Comparison of ENCODE assay signal across 3 cellular contexts in genomic region chr5:112005533-112005926, GRCh38.
TF ChIP-seq lines count a peak whose summit lies in the region.

No MANE protein-coding gene starts in this region.

TF ChIP-seq in SK-N-SH, 30 proteins besides CTCF, POLR2A, EP300 and RAD21 (continues in another document):
- TF ChIP-seq POLR2AphosphoS5 (IDR thresholded peaks at IDR 0.05; ENCODE audit: low read depth, low read length) (no peak), IRF3 (IDR thresholded peaks at IDR 0.05; ENCODE audit: low read depth, low read length) (no peak), GATA2 (CRISPR knock-in tag; IDR thresholded peaks at IDR 0.05) (no peak), SMC3 (IDR thresholded peaks at IDR 0.05; ENCODE audit: low read depth, low read length) (no peak), MEF2A (IDR thresholded peaks at IDR 0.05; ENCODE audit: borderline replicate concordance, low read depth) (no peak), USF2 (IDR thresholded peaks at IDR 0.05; ENCODE audit: borderline replicate concordance, low read depth, low read length) (no peak), GABPA (IDR thresholded peaks at IDR 0.05; ENCODE audit: low read depth) (no peak), FOXJ3 (CRISPR knock-in tag; IDR thresholded peaks at IDR 0.05) (no peak)
- TF ChIP-seq, protein P1, sequence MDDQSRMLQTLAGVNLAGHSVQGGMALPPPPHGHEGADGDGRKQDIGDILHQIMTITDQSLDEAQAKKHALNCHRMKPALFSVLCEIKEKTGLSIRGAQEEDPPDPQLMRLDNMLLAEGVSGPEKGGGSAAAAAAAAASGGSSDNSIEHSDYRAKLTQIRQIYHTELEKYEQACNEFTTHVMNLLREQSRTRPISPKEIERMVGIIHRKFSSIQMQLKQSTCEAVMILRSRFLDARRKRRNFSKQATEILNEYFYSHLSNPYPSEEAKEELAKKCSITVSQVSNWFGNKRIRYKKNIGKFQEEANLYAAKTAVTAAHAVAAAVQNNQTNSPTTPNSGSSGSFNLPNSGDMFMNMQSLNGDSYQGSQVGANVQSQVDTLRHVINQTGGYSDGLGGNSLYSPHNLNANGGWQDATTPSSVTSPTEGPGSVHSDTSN (IDR thresholded peaks at IDR 0.05), result peak; percentile 58
- TF ChIP-seq, protein P2, sequence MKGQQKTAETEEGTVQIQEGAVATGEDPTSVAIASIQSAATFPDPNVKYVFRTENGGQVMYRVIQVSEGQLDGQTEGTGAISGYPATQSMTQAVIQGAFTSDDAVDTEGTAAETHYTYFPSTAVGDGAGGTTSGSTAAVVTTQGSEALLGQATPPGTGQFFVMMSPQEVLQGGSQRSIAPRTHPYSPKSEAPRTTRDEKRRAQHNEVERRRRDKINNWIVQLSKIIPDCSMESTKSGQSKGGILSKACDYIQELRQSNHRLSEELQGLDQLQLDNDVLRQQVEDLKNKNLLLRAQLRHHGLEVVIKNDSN (IDR thresholded peaks at IDR 0.05; ENCODE audit: borderline replicate concordance, low read depth), result no peak

TF ChIP-seq in SK-N-SH treated with all-trans-retinoic acid at 6 μM for 48 hours, 23 proteins besides CTCF, POLR2A, EP300 and RAD21:
- TF ChIP-seq ZFP30 (CRISPR knock-in tag; IDR thresholded peaks at IDR 0.05) (no peak), SNAI2 (CRISPR knock-in tag; IDR thresholded peaks at IDR 0.05) (no peak)
TF ChIP-seq in SK-N-SH treated with all-trans-retinoic acid at 6 μM for 48 hours: peak in this region for 0.

TF ChIP-seq in GM12878, 131 proteins besides CTCF, POLR2A, EP300 and RAD21:
- TF ChIP-seq SIX5 (IDR thresholded peaks at IDR 0.05; ENCODE audit: low read depth, low read length, severe bottlenecking), result no peak
- no peak for TF ChIP-seq CBFB (IDR thresholded peaks at IDR 0.05; ENCODE audit: low read depth)
- TF ChIP-seq ZBED1 (IDR thresholded peaks at IDR 0.05; ENCODE audit: borderline replicate concordance), result no peak
- no peak for TF ChIP-seq GABPA (IDR thresholded peaks at IDR 0.05; ENCODE audit: low read depth)
